Comparison of ENCODE assay signal across 2 cellular contexts in genomic region chr21:44911066-44911383, GRCh38.
TF ChIP-seq lines count a peak whose summit lies in the region.

No MANE protein-coding gene starts in this region.

TF ChIP-seq in K562, 482 proteins besides CTCF, POLR2A, EP300 and RAD21:
- peak in 1 of 2 experiments; percentile 98; a peak in 2 of 4 replicates for TF ChIP-seq KDM1A (IDR thresholded peaks at IDR 0.05)
- no peak for TF ChIP-seq RB1 (IDR thresholded peaks at IDR 0.05; ENCODE audit: low read depth)
- TF ChIP-seq HBP1 (CRISPR knock-in tag; IDR thresholded peaks at IDR 0.05) = no peak
- TF ChIP-seq ZNF668 (CRISPR knock-in tag; IDR thresholded peaks at IDR 0.05) = no peak
- no peak for TF ChIP-seq ZC3H4 (CRISPR knock-in tag; IDR thresholded peaks at IDR 0.05; ENCODE audit: borderline replicate concordance)
- TF ChIP-seq FOXO4 (CRISPR knock-in tag; IDR thresholded peaks at IDR 0.05) = no peak
- TF ChIP-seq SRSF1 (IDR thresholded peaks at IDR 0.05; ENCODE audit: low read depth, low read length) = no peak
- no peak for TF ChIP-seq KAT8 (IDR thresholded peaks at IDR 0.05; ENCODE audit: low read depth)
- 0 out of 2 replicates have a peak, but pooled peaks have one; percentile 72 for TF ChIP-seq HDGF (IDR thresholded peaks at IDR 0.05)
- no peak for TF ChIP-seq ERF (CRISPR knock-in tag; IDR thresholded peaks at IDR 0.05)
- no peak for TF ChIP-seq ZNF12 (CRISPR knock-in tag; IDR thresholded peaks at IDR 0.05)
TF ChIP-seq in K562: peak in this region for 2.

TF ChIP-seq in GM23338, 12 proteins besides CTCF, POLR2A, EP300 and RAD21:
- no peak for TF ChIP-seq ZNF114 (CRISPR knock-in tag; IDR thresholded peaks at IDR 0.05)
- TF ChIP-seq STAT1 (IDR thresholded peaks at IDR 0.05; ENCODE audit: unreplicated experiment) = no peak
- TF ChIP-seq JUNB (IDR thresholded peaks at IDR 0.05; ENCODE audit: unreplicated experiment) = no peak
- no peak for TF ChIP-seq ZNF331 (CRISPR knock-in tag; IDR thresholded peaks at IDR 0.05; ENCODE audit: low read depth)
- no peak for TF ChIP-seq ZNF462 (CRISPR knock-in tag; IDR thresholded peaks at IDR 0.05)
- no peak for TF ChIP-seq POLR2AphosphoS5 (IDR thresholded peaks at IDR 0.05; ENCODE audit: low read depth)
- no peak for TF ChIP-seq EZH2phosphoT487 (IDR thresholded peaks at IDR 0.05; ENCODE audit: unreplicated experiment)
- TF ChIP-seq REST (IDR thresholded peaks at IDR 0.05; ENCODE audit: unreplicated experiment) = no peak
- no peak for TF ChIP-seq CREB1 (CRISPR knock-in tag; IDR thresholded peaks at IDR 0.05; ENCODE audit: low read depth)
- TF ChIP-seq NANOG (IDR thresholded peaks at IDR 0.05; ENCODE audit: borderline replicate concordance) = no peak
- TF ChIP-seq ETS1 (IDR thresholded peaks at IDR 0.05) = no peak
- no peak for TF ChIP-seq EZH2 (IDR thresholded peaks at IDR 0.05; ENCODE audit: low read depth, unreplicated experiment)
